In the genomic region with DNA sequence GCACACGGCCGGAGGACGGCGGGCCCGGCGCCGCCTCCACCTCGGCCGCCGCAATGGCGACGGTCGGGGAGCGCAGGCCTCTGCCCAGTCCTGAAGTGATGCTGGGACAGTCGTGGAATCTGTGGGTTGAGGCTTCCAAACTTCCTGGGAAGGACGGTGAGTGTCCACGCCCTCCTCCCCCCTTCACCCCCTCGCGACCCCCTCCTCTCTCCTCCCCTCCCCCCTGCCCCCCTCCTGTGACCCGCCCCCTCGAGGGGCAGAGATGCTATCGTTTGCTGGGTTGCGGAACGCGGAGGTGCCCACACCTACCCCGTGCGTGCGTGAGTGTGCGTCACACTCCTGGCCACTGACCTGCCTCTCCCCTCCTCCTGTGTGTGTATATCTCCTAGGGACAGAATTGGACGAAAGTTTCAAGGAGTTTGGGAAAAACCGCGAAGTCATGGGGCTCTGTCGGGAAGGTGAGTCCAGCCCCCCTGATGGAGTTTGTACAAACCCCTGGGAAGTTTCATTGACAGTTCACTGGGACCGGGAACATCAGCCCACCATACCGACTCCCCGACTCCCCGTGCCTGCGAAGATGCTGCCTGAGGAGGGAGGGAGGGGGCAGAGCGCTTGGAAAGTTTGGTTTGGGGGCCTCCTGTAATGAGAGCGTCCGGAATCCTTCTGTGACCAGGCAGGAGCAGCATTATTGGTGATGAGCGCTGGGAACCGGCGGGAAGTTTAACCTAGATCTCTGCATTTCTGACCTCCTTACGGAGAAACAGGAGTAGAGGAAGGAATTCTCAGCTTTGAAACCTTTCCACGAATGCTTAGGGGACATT, we compare ENCODE assay signal across 1 cellular context.
A peak's percentile ranks its signal among the peaks of the same experiment; 100 is the strongest.
TF ChIP-seq lines count a peak whose summit lies in the region.

No MANE protein-coding gene starts in this region.

TF ChIP-seq in HepG2, 621 proteins besides CTCF, POLR2A, EP300 and RAD21 (continued from another document):
- TF ChIP-seq, protein P1, sequence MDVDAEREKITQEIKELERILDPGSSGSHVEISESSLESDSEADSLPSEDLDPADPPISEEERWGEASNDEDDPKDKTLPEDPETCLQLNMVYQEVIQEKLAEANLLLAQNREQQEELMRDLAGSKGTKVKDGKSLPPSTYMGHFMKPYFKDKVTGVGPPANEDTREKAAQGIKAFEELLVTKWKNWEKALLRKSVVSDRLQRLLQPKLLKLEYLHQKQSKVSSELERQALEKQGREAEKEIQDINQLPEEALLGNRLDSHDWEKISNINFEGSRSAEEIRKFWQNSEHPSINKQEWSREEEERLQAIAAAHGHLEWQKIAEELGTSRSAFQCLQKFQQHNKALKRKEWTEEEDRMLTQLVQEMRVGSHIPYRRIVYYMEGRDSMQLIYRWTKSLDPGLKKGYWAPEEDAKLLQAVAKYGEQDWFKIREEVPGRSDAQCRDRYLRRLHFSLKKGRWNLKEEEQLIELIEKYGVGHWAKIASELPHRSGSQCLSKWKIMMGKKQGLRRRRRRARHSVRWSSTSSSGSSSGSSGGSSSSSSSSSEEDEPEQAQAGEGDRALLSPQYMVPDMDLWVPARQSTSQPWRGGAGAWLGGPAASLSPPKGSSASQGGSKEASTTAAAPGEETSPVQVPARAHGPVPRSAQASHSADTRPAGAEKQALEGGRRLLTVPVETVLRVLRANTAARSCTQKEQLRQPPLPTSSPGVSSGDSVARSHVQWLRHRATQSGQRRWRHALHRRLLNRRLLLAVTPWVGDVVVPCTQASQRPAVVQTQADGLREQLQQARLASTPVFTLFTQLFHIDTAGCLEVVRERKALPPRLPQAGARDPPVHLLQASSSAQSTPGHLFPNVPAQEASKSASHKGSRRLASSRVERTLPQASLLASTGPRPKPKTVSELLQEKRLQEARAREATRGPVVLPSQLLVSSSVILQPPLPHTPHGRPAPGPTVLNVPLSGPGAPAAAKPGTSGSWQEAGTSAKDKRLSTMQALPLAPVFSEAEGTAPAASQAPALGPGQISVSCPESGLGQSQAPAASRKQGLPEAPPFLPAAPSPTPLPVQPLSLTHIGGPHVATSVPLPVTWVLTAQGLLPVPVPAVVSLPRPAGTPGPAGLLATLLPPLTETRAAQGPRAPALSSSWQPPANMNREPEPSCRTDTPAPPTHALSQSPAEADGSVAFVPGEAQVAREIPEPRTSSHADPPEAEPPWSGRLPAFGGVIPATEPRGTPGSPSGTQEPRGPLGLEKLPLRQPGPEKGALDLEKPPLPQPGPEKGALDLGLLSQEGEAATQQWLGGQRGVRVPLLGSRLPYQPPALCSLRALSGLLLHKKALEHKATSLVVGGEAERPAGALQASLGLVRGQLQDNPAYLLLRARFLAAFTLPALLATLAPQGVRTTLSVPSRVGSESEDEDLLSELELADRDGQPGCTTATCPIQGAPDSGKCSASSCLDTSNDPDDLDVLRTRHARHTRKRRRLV (CRISPR knock-in tag; IDR thresholded peaks at IDR 0.05) = no peak
- TF ChIP-seq ZNF496 (CRISPR knock-in tag; IDR thresholded peaks at IDR 0.05; ENCODE audit: insufficient replicate concordance) = no peak
- no peak for TF ChIP-seq ZNF33A (CRISPR knock-in tag; IDR thresholded peaks at IDR 0.05; ENCODE audit: borderline replicate concordance)
- TF ChIP-seq SOX13 (IDR thresholded peaks at IDR 0.05) = no peak
- TF ChIP-seq SOX13 (CRISPR knock-in tag; conservative IDR thresholded peaks at IDR 0.05 in 1 of 2, IDR thresholded peaks at IDR 0.05 in 1 of 2) = no peak
- 0 out of 2 replicates have a peak, but pooled peaks have one; percentile 27 for TF ChIP-seq KDM5B (CRISPR knock-in tag; IDR thresholded peaks at IDR 0.05; ENCODE audit: borderline replicate concordance)
